29 cellular contexts compared by ENCODE assay signal in the genomic region with DNA sequence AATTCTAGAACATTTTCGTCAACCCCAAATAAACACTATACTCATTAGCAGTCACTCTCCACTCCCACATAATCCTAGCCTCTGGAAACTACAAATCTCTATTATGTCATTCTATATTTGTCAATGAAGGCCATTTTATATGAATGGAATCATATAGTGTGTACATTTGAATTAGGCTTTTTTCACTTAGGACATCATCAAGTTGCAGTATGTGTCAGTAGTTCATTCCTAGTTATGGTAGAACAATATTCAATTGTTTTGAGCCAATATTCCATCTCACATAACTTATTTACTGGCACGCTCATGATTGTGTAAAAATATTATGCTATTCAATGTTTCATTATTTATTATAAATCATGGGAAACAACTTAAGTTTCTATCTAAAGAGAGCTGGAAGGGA.
"Had no signal": no experiment of that assay in that cellular context is flagged by ENCODE, and none has a peak within 500 bp of the region (broad histone marks: within the 10 kb centered on the region; RNA-seq: fewer than 3 reads in every experiment).

No MANE protein-coding gene starts in this region.

- FAIRE-seq: astrocyte, bronchial epithelial cell had no signal

- ATAC-seq: activated naive CD4-positive, alpha-beta T cell treated with anti-CD3 and anti-CD28 coated beads, Interleukin-2, amount 50 U/mL, for 72 hours; activated naive CD8-positive, alpha-beta T cell treated with anti-CD3 and anti-CD28 coated beads, Interleukin-2, amount 50 U/mL, for 24 hours; activated T-cell treated with anti-CD3 and anti-CD28 coated beads, Interleukin-2, amount 50 U/mL, for 4 hours; activated T-cell treated with anti-CD3 and anti-CD28 coated beads, Interleukin-2, amount 50 U/mL, for 72 hours; activated T-helper 17 cell treated with anti-CD3 and anti-CD28 coated beads, Interleukin-2, amount 50 U/mL, for 72 hours; body of pancreas had no signal

- DNase-seq: activated effector memory CD4-positive, alpha-beta T cell treated with anti-CD3 and anti-CD28 coated beads, Interleukin-2, amount 50 U/mL, for 16 hours; activated effector memory CD4-positive, alpha-beta T cell treated with Interleukin-2 at 50 U/mL for 16 hours; activated gamma-delta T cell; activated gamma-delta T cell treated with Interleukin-2 at 50 U/mL for 16 hours; activated naive CD4-positive, alpha-beta T cell; activated naive CD4-positive, alpha-beta T cell treated with anti-CD3 and anti-CD28 coated beads for 36 hours; activated naive CD4-positive, alpha-beta T cell treated with anti-CD3 and anti-CD28 coated beads, Interleukin-2, amount 10 ng/mL, durations not matched to agents 7 days and 5 days; activated naive CD4-positive, alpha-beta T cell treated with anti-CD3 and anti-CD28 coated beads, Interleukin-2, amount 50 U/mL, for 16 hours; activated naive CD4-positive, alpha-beta T cell treated with Interleukin-2 at 50 U/mL for 16 hours; activated naive CD8-positive, alpha-beta T cell treated with anti-CD3 and anti-CD28 coated beads for 36 hours; activated naive CD8-positive, alpha-beta T cell treated with anti-CD3 and anti-CD28 coated beads, Interleukin-2, amount 10 ng/mL, durations not matched to agents 7 days and 5 days; activated naive CD8-positive, alpha-beta T cell treated with anti-CD3 and anti-CD28 coated beads, Interleukin-2, amount 50 U/mL, for 24 hours; activated T-cell treated with anti-CD3 and anti-CD28 coated beads, Interleukin-2, amount 50 U/mL, for 4 hours; activated T-cell treated with anti-CD3 and anti-CD28 coated beads, Interleukin-2, amount 50 U/mL, for 48 hours; activated T-cell treated with anti-CD3 and anti-CD28 coated beads, Interleukin-2, amount 50 U/mL, for 72 hours; adrenal gland; amniotic stem cell; amygdala; anterior cingulate cortex; aorta; body of pancreas; brain microvascular endothelial cell; caudate nucleus; central memory CD4-positive, alpha-beta T cell; cerebellar nuclear complex had no signal
